Comparison of ENCODE assay signal across 23 cellular contexts in the genomic region with DNA sequence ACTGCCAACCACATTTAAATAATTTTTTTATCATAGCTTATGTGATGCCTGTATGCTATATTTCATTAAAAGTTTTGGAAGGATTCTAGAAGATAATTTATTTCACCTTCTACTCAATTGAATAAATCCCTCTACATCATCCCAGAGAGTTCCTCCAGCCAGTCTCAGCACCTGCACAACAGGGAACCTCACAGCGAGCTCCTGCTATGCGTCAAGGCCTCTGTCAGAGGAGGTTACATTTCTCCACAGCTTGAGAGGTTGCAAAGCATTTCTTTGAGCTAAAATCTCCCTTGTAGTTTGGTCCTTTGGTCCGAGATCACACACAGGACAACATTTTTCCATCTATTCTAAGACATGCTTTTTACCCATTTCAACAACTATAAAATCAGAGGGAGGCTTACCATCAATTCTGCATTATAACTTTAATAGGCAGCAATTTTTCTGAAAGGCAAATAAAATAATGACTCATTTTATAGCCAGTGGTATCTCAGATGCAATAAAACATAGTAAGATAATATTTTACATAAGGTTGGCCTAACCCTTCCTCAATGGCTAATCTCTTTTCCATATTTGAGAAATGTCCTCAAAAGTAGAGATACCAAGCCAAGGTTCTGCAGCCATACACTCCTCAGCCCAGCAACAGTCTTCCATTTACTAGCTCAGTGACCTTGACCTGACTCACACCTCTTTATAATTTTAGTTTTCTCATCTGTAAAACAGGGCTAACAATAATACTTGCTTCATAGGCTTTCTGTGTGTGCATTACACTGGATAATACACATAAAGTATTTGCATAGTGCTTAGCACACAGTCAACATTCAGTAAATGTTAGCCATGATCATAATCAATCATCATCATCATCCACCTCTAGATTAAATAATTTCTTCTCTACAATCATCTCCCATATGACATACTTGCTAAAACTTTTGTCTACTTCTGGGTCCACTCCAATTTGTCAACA.
"Had no signal": no experiment of that assay in that cellular context is flagged by ENCODE, and none has a peak within 500 bp of the region (broad histone marks: within the 10 kb centered on the region; RNA-seq: fewer than 3 reads in every experiment).

No MANE protein-coding gene starts in this region.

- H3K4me1 Mint-ChIP-seq: activated naive CD4-positive, alpha-beta T cell treated with anti-CD3 and anti-CD28 coated beads, Interleukin-2, amount 10 ng/mL, durations not matched to agents 7 days and 5 days; activated naive CD8-positive, alpha-beta T cell treated with anti-CD3 and anti-CD28 coated beads, Interleukin-2, amount 50 U/mL, for 24 hours had no signal

- H3K27ac ChIP-seq: brain microvascular endothelial cell, coronary artery, thyroid gland had no signal

- H3K4me1 ChIP-seq: thyroid gland had no signal

- H3K36me3 Mint-ChIP-seq: activated naive CD4-positive, alpha-beta T cell treated with anti-CD3 and anti-CD28 coated beads, Interleukin-2, amount 10 ng/mL, durations not matched to agents 7 days and 5 days had no signal

- H3K27me3 ChIP-seq: brain microvascular endothelial cell, esophagus muscularis mucosa, thyroid gland had no signal

- H3K9me3 ChIP-seq: esophagus muscularis mucosa, thyroid gland had no signal

- H3K36me3 ChIP-seq: brain microvascular endothelial cell, esophagus muscularis mucosa, thyroid gland had no signal

- H3K4me3 Mint-ChIP-seq: activated naive CD4-positive, alpha-beta T cell treated with anti-CD3 and anti-CD28 coated beads, Interleukin-2, amount 10 ng/mL, durations not matched to agents 7 days and 5 days; activated naive CD8-positive, alpha-beta T cell treated with anti-CD3 and anti-CD28 coated beads, Interleukin-2, amount 50 U/mL, for 24 hours had no signal

- H3K9me3 Mint-ChIP-seq: activated naive CD4-positive, alpha-beta T cell treated with anti-CD3 and anti-CD28 coated beads, Interleukin-2, amount 10 ng/mL, durations not matched to agents 7 days and 5 days; activated naive CD8-positive, alpha-beta T cell treated with anti-CD3 and anti-CD28 coated beads, Interleukin-2, amount 50 U/mL, for 24 hours had no signal

- DNase-seq: activated CD4-positive, alpha-beta T cell treated with anti-CD3 and anti-CD28 coated beads, Interleukin-2, amount 50 U/mL, for 1 hour; activated CD8-positive, alpha-beta memory T cell treated with anti-CD3 and anti-CD28 coated beads for 24 hours; activated CD8-positive, alpha-beta memory T cell treated with anti-CD3 and anti-CD28 coated beads, Interleukin-2, amount 50 U/mL, for 48 hours; activated effector memory CD4-positive, alpha-beta T cell treated with Interleukin-2 at 50 U/mL for 16 hours; activated naive CD4-positive, alpha-beta T cell treated with anti-CD3 and anti-CD28 coated beads, Interleukin-2, amount 10 ng/mL, durations not matched to agents 7 days and 5 days; activated naive CD8-positive, alpha-beta T cell treated with anti-CD3 and anti-CD28 coated beads, Interleukin-2, amount 50 U/mL, for 24 hours; activated T-cell treated with anti-CD3 and anti-CD28 coated beads, Interleukin-2, amount 50 U/mL, for 48 hours; aorta; brain microvascular endothelial cell; central memory CD4-positive, alpha-beta T cell; islet precursor cell; midbrain; occipital lobe; posterior cingulate gyrus; stimulated activated CD4-positive, alpha-beta T cell treated with anti-CD3 and anti-CD28 coated beads, Interleukin-12 subunit alpha, Interleukin-12 subunit beta, amount 100 ng/mL, for 4 hours; stimulated activated CD4-positive, alpha-beta T cell treated with anti-CD3 and anti-CD28 coated beads, Interleukin-1b, Interleukin-23, amount 100 ng/mL, for 48 hours; stimulated activated CD8-positive, alpha-beta memory T cell treated with anti-CD3 and anti-CD28 coated beads, Interleukin-4, amount 100 ng/mL, for 48 hours; stimulated activated naive CD4-positive, alpha-beta T cell; T1000; thyroid gland had no signal

- H3K27ac Mint-ChIP-seq: activated naive CD4-positive, alpha-beta T cell treated with anti-CD3 and anti-CD28 coated beads, Interleukin-2, amount 10 ng/mL, durations not matched to agents 7 days and 5 days; activated naive CD8-positive, alpha-beta T cell treated with anti-CD3 and anti-CD28 coated beads, Interleukin-2, amount 50 U/mL, for 24 hours had no signal

- H3K27me3 Mint-ChIP-seq: activated naive CD4-positive, alpha-beta T cell treated with anti-CD3 and anti-CD28 coated beads, Interleukin-2, amount 10 ng/mL, durations not matched to agents 7 days and 5 days; activated naive CD8-positive, alpha-beta T cell treated with anti-CD3 and anti-CD28 coated beads, Interleukin-2, amount 50 U/mL, for 24 hours had no signal

- ATAC-seq: activated CD4-positive, CD25-positive, alpha-beta regulatory T cell treated with anti-CD3 and anti-CD28 coated beads, Interleukin-2, amount 50 U/mL, for 24 hours; activated naive CD8-positive, alpha-beta T cell treated with anti-CD3 and anti-CD28 coated beads, Interleukin-2, amount 50 U/mL, for 24 hours had no signal

- H3K4me3 ChIP-seq: coronary artery, esophagus muscularis mucosa, thyroid gland had no signal
